ENCODE assay signal across 11 cellular contexts in genomic region chr6:136225496-136225895, GRCh38. TPM values are rescaled to one million over a fixed set of nuclear protein-coding genes. Genes with fewer than 3 reads are reported as not detected.
DNase-seq lines count a peak whose midpoint lies in the region; ATAC-seq and TF ChIP-seq lines count a peak whose summit lies in the region.
"Had no signal": no experiment of that assay in that cellular context is flagged by ENCODE, and none has a peak within 500 bp of the region (broad histone marks: within the 10 kb centered on the region; RNA-seq: fewer than 3 reads in every experiment).

No MANE protein-coding gene starts in this region.

- in situ Hi-C loops in IMR-90 (cut with MboI; ENCODE audit: low sequenced_read_pairs): loop anchor here (5.0 kb wide), 1 partner anchor 688 kb away; no protein-coding TSS in a partner anchor

- H3K9me3 ChIP-seq in IMR-90 (ENCODE audit: control insufficient read depth, insufficient read depth, low read length): peaks cover 2% of the 10 kb centered on the region; the same call in 1 of the 2 replicates

- dilution Hi-C loops in IMR-90 (cut with HindIII; ENCODE audit: low sequenced_read_pairs, unreplicated experiment): no loop called here

- peak overlapping the region; percentile 79 for H3K18ac ChIP-seq in IMR-90 (ENCODE audit: low read depth, low read length)

- peaks cover 44% of the 10 kb centered on the region for H3K36me3 Mint-ChIP-seq in activated T-helper 2 cell treated with anti-CD3 and anti-CD28 coated beads, Interferon-gamma antibody, Interleukin-2, Interleukin-4, amounts not matched to agents 10 μg/mL and 5 μg/mL and 100 μg/mL, durations not matched to agents 14 hours and 24 hours and 36 hours (ENCODE audit: low read depth)
- H3K36me3 Mint-ChIP-seq: IgD-negative memory B cell had no signal

- DNase-seq in DMS53 (lab: John Stamatoyannopoulos, UW): peak; percentile 38
- DNase-seq in DMS53 treated with DMSO at 0.1 percent for 48 hours (lab: John Stamatoyannopoulos, UW; ENCODE audit: unreplicated experiment): no peak
- DNase-seq in IMR-90: peak; percentile 31
- no peak for DNase-seq in activated T-helper 2 cell treated with anti-CD3 and anti-CD28 coated beads, Interferon-gamma antibody, Interleukin-2, Interleukin-4, amounts not matched to agents 10 μg/mL and 5 μg/mL and 100 μg/mL, durations not matched to agents 14 hours and 24 hours and 36 hours (ENCODE audit: low spot score)
- peak; percentile 37 for DNase-seq in renal cortical epithelial cell (ENCODE audit: low read depth)
- DNase-seq in GDM1 (lab: John Stamatoyannopoulos, UW): no peak
- no peak for DNase-seq in hypothalamus (lab: John Stamatoyannopoulos, UW)
- no peak for DNase-seq in DMS79 treated with DMSO at 0.1 percent for 48 hours (lab: John Stamatoyannopoulos, UW)

- peak overlapping the region; percentile 95 for H2AK5ac ChIP-seq in IMR-90 (ENCODE audit: low read depth, low read length)

- CTCF ChIA-PET in IMR-90 (lab: Yijun Ruan, JAX): interaction anchor here (0.6 to 2.5 kb wide), 25 partner anchors 17 to 775 kb away, joined by 3 to 26 read pairs (median 3); no protein-coding TSS in a partner anchor

- H3K4me1 Mint-ChIP-seq in activated T-helper 2 cell treated with anti-CD3 and anti-CD28 coated beads, Interferon-gamma antibody, Interleukin-2, Interleukin-4, amounts not matched to agents 10 μg/mL and 5 μg/mL and 100 μg/mL, durations not matched to agents 14 hours and 24 hours and 36 hours (ENCODE audit: low read depth): peaks cover 25% of the 10 kb centered on the region
- H3K4me1 Mint-ChIP-seq: WTC11 had no signal

- peak overlapping the region; percentile 90 for H3K4ac ChIP-seq in IMR-90 (ENCODE audit: low read depth, low read length)

- H2BK15ac ChIP-seq in IMR-90 (ENCODE audit: low read depth, low read length): peak overlapping the region; percentile 62; the same call in 2 of the 3 replicates

- H3K9ac ChIP-seq in IMR-90 (ENCODE audit: low read depth, low read length): no peak overlapping the region

- H3K27ac Mint-ChIP-seq in activated T-helper 2 cell treated with anti-CD3 and anti-CD28 coated beads, Interferon-gamma antibody, Interleukin-2, Interleukin-4, amounts not matched to agents 10 μg/mL and 5 μg/mL and 100 μg/mL, durations not matched to agents 14 hours and 24 hours and 36 hours: peak overlapping the region; percentile 8
- H3K27ac Mint-ChIP-seq: WTC11 had no signal

- H3K79me1 ChIP-seq in IMR-90 (ENCODE audit: low read depth in 1 of 2, low read length in 2 of 2): no peaks in the 10 kb centered on the region

- H2BK20ac ChIP-seq in IMR-90 (ENCODE audit: low read depth, low read length): peak overlapping the region; percentile 92

- no peak overlapping the region for H3K23ac ChIP-seq in IMR-90 (ENCODE audit: low read depth, low read length)

- H2AFZ ChIP-seq in IMR-90 (replicated peaks; ENCODE audit: low read length, poor library complexity): peak overlapping the region; percentile 68

- H3K9me1 ChIP-seq in IMR-90 (ENCODE audit: insufficient read depth, low read length): no peaks in the 10 kb centered on the region; the same call in 1 of the 2 replicates

- TF ChIP-seq RAD21 in IMR-90 (IDR thresholded peaks at IDR 0.05; ENCODE audit: low read length): no peak

- H3K4me3 ChIP-seq in IMR-90 (ENCODE audit: insufficient read depth, low read depth, low read length): no peak overlapping the region

- H4K5ac ChIP-seq in IMR-90 (ENCODE audit: low read depth, low read length): peak overlapping the region; percentile 46

- no TSS peak for BruUV-seq in IMR-90 (replicated peaks; lab: Mats Ljungman, UMichigan)

- H3K9me3 Mint-ChIP-seq in activated T-helper 2 cell treated with anti-CD3 and anti-CD28 coated beads, Interferon-gamma antibody, Interleukin-2, Interleukin-4, amounts not matched to agents 10 μg/mL and 5 μg/mL and 100 μg/mL, durations not matched to agents 14 hours and 24 hours and 36 hours: peaks cover 40% of the 10 kb centered on the region
- H3K9me3 Mint-ChIP-seq: effector memory CD8-positive, alpha-beta T cell had no signal

- no peak for TF ChIP-seq CTCF in IMR-90 (conservative IDR thresholded peaks at IDR 0.05; ENCODE audit: low read depth, low read length)

- H3K36me3 ChIP-seq in IMR-90 (ENCODE audit: control insufficient read depth, insufficient read depth, low read length): no peaks in the 10 kb centered on the region

- no peaks in the 10 kb centered on the region for H3K27me3 ChIP-seq in IMR-90 (ENCODE audit: control insufficient read depth, insufficient read depth, low read length)

- POLR2A ChIA-PET in IMR-90 (lab: Charles Lee; ENCODE audit: unreplicated experiment): no interaction called here

- H3K4me2 ChIP-seq in IMR-90 (ENCODE audit: low read depth, low read length): no peak overlapping the region

- ATAC-seq in IMR-90 (ENCODE audit: low read depth): no peak

- 33% methylated on average over 1 of the region's 5 CpGs; no CpG with 5 or more reads in 1 of the 2 experiments for WGBS in IMR-90 (ENCODE audit: extremely low coverage in 2 of 2, insufficient read length in 1 of 2), 2 experiments

- peak overlapping the region; percentile 72 for H4K91ac ChIP-seq in IMR-90 (ENCODE audit: insufficient read depth, low read depth, low read length)

- H2BK120ac ChIP-seq in IMR-90 (ENCODE audit: low read depth, low read length): peak overlapping the region; percentile 86

- H2AK9ac ChIP-seq in IMR-90 (replicated peaks; ENCODE audit: low read depth, low read length, poor library complexity): no peak overlapping the region

- H3K56ac ChIP-seq in IMR-90 (ENCODE audit: extremely low read depth, insufficient read depth, low read length): no peak overlapping the region

- no peaks in the 10 kb centered on the region for H3K27me3 Mint-ChIP-seq in activated T-helper 2 cell treated with anti-CD3 and anti-CD28 coated beads, Interferon-gamma antibody, Interleukin-2, Interleukin-4, amounts not matched to agents 10 μg/mL and 5 μg/mL and 100 μg/mL, durations not matched to agents 14 hours and 24 hours and 36 hours (ENCODE audit: low read depth)
- H3K27me3 Mint-ChIP-seq: IgD-negative memory B cell had no signal

- no peak overlapping the region for H3K4me3 Mint-ChIP-seq in activated T-helper 2 cell treated with anti-CD3 and anti-CD28 coated beads, Interferon-gamma antibody, Interleukin-2, Interleukin-4, amounts not matched to agents 10 μg/mL and 5 μg/mL and 100 μg/mL, durations not matched to agents 14 hours and 24 hours and 36 hours (ENCODE audit: low read depth)
- H3K4me3 Mint-ChIP-seq: WTC11 had no signal

- TF ChIP-seq POLR2A in IMR-90 (IDR thresholded peaks at IDR 0.05; ENCODE audit: low read depth, low read length): no peak

- 0 out of 2 replicates have a peak overlapping the region, but pooled peaks have one; percentile 76 for H3K14ac ChIP-seq in IMR-90 (replicated peaks; ENCODE audit: low read depth, low read length)

- intact Hi-C loops in IMR-90 (cut with micrococcal nuclease): loop anchor here (5.0 to 10.0 kb wide), 4 partner anchors 208 to 491 kb away; partner anchors contain the start of gene PDE7B
- intact Hi-C loops in activated T-helper 2 cell treated with anti-CD3 and anti-CD28 coated beads, Interferon-gamma antibody, Interleukin-2, Interleukin-4, amounts not matched to agents 10 μg/mL and 5 μg/mL and 100 μg/mL, durations not matched to agents 14 hours and 24 hours and 36 hours (cut with micrococcal nuclease): loop anchor here (5.0 to 10.0 kb wide), 2 partner anchors 311 to 728 kb away; partner anchors contain the start of gene AHI1

- H2BK5ac ChIP-seq in IMR-90 (ENCODE audit: low read depth, low read length, poor library complexity, severe bottlenecking): peak overlapping the region; percentile 53

- H3K4me1 ChIP-seq in IMR-90 (ENCODE audit: control insufficient read depth, insufficient read depth, low read length): peaks cover 5% of the 10 kb centered on the region

- peak overlapping the region; percentile 65 to 66; a peak in 2 of 4 replicates for H4K8ac ChIP-seq in IMR-90 (ENCODE audit: low read depth in 2 of 2, low read length in 2 of 2)

- H4K20me1 ChIP-seq in IMR-90 (ENCODE audit: insufficient read depth, low read length): no peaks in the 10 kb centered on the region

- H3K27ac ChIP-seq in IMR-90 (ENCODE audit: insufficient read depth, low read length): peak overlapping the region; percentile 5; the same call in 1 of the 2 replicates

TF ChIP-seq in IMR-90, 13 proteins besides CTCF, POLR2A, EP300 and RAD21:
- TF ChIP-seq MAFK (IDR thresholded peaks at IDR 0.05; ENCODE audit: low read depth, low read length) (no peak), FOS (IDR thresholded peaks at IDR 0.05; ENCODE audit: low read depth, low read length) (no peak), BHLHE40 (IDR thresholded peaks at IDR 0.05; ENCODE audit: low read depth, low read length) (no peak), RFX5 (IDR thresholded peaks at IDR 0.05; ENCODE audit: low read depth, low read length) (no peak)

RNA-seq across cellular contexts. Expression of gene MTFR2, which starts 24.6 kb away (rescaled TPM):
- total RNA-seq in IMR-90 (2012; rRNA removed) (0.72 and 1.9 TPM in 2 replicates), renal cortical epithelial cell (1.2 and 2.6 TPM in 2 replicates)
- polyA plus RNA-seq in IMR-90 (2012; rRNA removed): 6.0 and 7.2 TPM in 2 replicates
- 2.5 and 6.4 TPM in 2 replicates for polyA plus RNA-seq in IMR-90 (2012; cell fraction: cytosol; rRNA removed)
- 1.6 and 4.7 TPM in 2 replicates for polyA plus RNA-seq in IMR-90 (2012; cell fraction: nucleus; rRNA removed; ENCODE audit: low replicate concordance)
- 18.4 and 20.8 TPM in 2 replicates for total RNA-seq in activated T-helper 2 cell treated with anti-CD3 and anti-CD28 coated beads, Interferon-gamma antibody, Interleukin-2, Interleukin-4, amounts not matched to agents 10 μg/mL and 5 μg/mL and 100 μg/mL, durations not matched to agents 14 hours and 24 hours and 36 hours

Comparison
In these comparisons a context has a peak if more than half of its experiments do, and no peak if none do; other contexts are left out.
1. DNase-seq: peak in DMS53 (single experiment), IMR-90 (single experiment) and renal cortical epithelial cell (single experiment); none in DMS53 treated with DMSO at 0.1 percent for 48 hours (single experiment), activated T-helper 2 cell treated with anti-CD3 and anti-CD28 coated beads, Interferon-gamma antibody, Interleukin-2, Interleukin-4, amounts not matched to agents 10 μg/mL and 5 μg/mL and 100 μg/mL, durations not matched to agents 14 hours and 24 hours and 36 hours (single experiment), GDM1 (single experiment), hypothalamus (0 of 51) and DMS79 treated with DMSO at 0.1 percent for 48 hours (single experiment).